1 cellular context compared by ENCODE assay signal in genomic region chr19:2540251-2540645, GRCh38.
TF ChIP-seq lines count a peak whose summit lies in the region.

No MANE protein-coding gene starts in this region.

TF ChIP-seq in HCT116, 20 proteins besides CTCF, POLR2A, EP300 and RAD21 (continued from another document):
- TF ChIP-seq, protein P1, sequence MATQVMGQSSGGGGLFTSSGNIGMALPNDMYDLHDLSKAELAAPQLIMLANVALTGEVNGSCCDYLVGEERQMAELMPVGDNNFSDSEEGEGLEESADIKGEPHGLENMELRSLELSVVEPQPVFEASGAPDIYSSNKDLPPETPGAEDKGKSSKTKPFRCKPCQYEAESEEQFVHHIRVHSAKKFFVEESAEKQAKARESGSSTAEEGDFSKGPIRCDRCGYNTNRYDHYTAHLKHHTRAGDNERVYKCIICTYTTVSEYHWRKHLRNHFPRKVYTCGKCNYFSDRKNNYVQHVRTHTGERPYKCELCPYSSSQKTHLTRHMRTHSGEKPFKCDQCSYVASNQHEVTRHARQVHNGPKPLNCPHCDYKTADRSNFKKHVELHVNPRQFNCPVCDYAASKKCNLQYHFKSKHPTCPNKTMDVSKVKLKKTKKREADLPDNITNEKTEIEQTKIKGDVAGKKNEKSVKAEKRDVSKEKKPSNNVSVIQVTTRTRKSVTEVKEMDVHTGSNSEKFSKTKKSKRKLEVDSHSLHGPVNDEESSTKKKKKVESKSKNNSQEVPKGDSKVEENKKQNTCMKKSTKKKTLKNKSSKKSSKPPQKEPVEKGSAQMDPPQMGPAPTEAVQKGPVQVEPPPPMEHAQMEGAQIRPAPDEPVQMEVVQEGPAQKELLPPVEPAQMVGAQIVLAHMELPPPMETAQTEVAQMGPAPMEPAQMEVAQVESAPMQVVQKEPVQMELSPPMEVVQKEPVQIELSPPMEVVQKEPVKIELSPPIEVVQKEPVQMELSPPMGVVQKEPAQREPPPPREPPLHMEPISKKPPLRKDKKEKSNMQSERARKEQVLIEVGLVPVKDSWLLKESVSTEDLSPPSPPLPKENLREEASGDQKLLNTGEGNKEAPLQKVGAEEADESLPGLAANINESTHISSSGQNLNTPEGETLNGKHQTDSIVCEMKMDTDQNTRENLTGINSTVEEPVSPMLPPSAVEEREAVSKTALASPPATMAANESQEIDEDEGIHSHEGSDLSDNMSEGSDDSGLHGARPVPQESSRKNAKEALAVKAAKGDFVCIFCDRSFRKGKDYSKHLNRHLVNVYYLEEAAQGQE (IDR thresholded peaks at IDR 0.05; ENCODE audit: low read depth) = no peak
- TF ChIP-seq FOSL1 (IDR thresholded peaks at IDR 0.05; ENCODE audit: low read depth) (no peak), JUND (IDR thresholded peaks at IDR 0.05) (no peak), EGR1 (IDR thresholded peaks at IDR 0.05; ENCODE audit: low read depth) (no peak), ATF3 (IDR thresholded peaks at IDR 0.05) (no peak), SP1 (IDR thresholded peaks at IDR 0.05; ENCODE audit: low read depth) (no peak), EZH2 (IDR thresholded peaks at IDR 0.05) (no peak), CBX3 (IDR thresholded peaks at IDR 0.05; ENCODE audit: low read depth) (no peak), SIN3A (IDR thresholded peaks at IDR 0.05; ENCODE audit: low read depth) (no peak), EZH2phosphoT487 (IDR thresholded peaks at IDR 0.05; ENCODE audit: borderline replicate concordance) (no peak), ZFX (IDR thresholded peaks at IDR 0.05) (no peak), YY1 (IDR thresholded peaks at IDR 0.05; ENCODE audit: extremely low read depth, insufficient replicate concordance, low read depth, low read length) (no peak), ELF1 (IDR thresholded peaks at IDR 0.05; ENCODE audit: borderline replicate concordance, low read depth) (no peak), SRF (IDR thresholded peaks at IDR 0.05; ENCODE audit: low read depth) (no peak), POLR2AphosphoS5 (IDR thresholded peaks at IDR 0.05; ENCODE audit: low read depth, low read length) (no peak)
- TF ChIP-seq, protein P2, sequence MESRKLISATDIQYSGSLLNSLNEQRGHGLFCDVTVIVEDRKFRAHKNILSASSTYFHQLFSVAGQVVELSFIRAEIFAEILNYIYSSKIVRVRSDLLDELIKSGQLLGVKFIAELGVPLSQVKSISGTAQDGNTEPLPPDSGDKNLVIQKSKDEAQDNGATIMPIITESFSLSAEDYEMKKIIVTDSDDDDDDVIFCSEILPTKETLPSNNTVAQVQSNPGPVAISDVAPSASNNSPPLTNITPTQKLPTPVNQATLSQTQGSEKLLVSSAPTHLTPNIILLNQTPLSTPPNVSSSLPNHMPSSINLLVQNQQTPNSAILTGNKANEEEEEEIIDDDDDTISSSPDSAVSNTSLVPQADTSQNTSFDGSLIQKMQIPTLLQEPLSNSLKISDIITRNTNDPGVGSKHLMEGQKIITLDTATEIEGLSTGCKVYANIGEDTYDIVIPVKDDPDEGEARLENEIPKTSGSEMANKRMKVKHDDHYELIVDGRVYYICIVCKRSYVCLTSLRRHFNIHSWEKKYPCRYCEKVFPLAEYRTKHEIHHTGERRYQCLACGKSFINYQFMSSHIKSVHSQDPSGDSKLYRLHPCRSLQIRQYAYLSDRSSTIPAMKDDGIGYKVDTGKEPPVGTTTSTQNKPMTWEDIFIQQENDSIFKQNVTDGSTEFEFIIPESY (IDR thresholded peaks at IDR 0.05; ENCODE audit: extremely low read depth, insufficient replicate concordance, low read length) = no peak
